ENCODE assay signal across 1 cellular context in the genomic region with DNA sequence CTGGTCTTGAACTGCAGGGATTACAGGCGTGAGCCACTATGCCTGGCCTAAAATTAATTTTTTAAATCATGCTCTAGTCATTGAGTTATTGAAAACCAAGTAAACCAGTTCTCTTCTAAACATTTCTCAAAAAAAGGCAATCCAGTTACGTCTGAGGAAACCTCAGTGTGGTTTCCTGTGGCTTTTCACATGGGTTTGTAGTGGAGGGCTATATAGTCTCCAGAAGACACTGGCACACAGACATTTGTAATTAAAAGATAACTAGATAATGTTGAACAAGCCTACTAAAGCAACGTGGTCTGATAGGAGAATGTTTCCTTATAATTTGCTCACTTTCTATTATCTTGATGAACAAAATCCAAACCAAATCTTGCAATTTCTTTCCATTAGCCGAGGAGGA.
TF ChIP-seq lines count a peak whose summit lies in the region.

No MANE protein-coding gene starts in this region.

TF ChIP-seq in WTC11, 78 proteins besides CTCF, POLR2A, EP300 and RAD21 (continued from another document):
- no peak for TF ChIP-seq SMAD4 (CRISPR knock-in tag; IDR thresholded peaks at IDR 0.05)
- TF ChIP-seq, protein P1, sequence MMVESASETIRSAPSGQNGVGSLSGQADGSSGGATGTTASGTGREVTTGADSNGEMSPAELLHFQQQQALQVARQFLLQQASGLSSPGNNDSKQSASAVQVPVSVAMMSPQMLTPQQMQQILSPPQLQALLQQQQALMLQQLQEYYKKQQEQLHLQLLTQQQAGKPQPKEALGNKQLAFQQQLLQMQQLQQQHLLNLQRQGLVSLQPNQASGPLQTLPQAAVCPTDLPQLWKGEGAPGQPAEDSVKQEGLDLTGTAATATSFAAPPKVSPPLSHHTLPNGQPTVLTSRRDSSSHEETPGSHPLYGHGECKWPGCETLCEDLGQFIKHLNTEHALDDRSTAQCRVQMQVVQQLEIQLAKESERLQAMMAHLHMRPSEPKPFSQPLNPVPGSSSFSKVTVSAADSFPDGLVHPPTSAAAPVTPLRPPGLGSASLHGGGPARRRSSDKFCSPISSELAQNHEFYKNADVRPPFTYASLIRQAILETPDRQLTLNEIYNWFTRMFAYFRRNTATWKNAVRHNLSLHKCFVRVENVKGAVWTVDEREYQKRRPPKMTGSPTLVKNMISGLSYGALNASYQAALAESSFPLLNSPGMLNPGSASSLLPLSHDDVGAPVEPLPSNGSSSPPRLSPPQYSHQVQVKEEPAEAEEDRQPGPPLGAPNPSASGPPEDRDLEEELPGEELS (CRISPR knock-in tag; IDR thresholded peaks at IDR 0.05), result no peak
